7 cellular contexts compared by ENCODE assay signal in the genomic region with DNA sequence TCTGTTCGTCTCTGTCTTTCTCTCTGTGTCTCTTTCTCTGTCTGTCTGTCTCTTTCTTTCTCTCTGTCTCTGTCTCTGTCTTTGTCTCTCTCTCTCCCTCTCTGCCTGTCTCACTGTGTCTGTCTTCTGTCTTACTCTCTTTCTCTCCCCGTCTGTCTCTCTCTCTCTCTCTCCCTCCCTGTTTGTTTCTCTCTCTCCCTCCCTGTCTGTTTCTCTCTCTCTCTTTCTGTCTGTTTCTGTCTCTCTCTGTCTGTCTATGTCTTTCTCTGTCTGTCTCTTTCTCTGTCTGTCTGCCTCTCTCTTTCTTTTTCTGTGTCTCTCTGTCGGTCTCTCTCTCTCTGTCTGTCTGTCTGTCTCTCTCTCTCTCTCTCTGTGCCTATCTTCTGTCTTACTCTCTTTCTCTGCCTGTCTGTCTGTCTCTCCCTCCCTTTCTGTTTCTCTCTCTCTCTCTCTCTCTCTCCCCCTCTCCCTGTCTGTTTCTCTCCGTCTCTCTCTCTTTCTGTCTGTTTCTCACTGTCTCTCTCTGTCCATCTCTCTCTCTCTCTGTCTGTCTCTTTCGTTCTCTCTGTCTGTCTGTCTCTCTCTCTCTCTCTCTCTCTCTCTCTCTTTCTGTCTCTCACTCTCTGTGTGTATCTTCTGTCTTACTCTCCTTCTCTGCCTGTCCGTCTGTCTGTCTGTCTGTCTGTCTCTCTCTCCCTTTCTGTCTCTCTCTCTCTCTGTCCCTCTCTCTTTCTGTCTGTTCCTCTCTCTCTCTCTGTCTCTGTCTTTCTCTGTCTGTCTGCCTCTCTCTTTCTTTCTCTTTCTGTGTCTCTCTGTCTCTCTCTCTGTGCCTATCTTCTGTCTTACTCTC.
A peak's percentile ranks its signal among the peaks of the same experiment; 100 is the strongest.
DNase-seq lines count a peak whose midpoint lies in the region; ATAC-seq and TF ChIP-seq lines count a peak whose summit lies in the region.
"Not testable (repeated sequence)": the region's sequence is repeated elsewhere in the genome, so short reads cannot be mapped to it uniquely, and the experiment has no call there.

No MANE protein-coding gene starts in this region.

- DNase-seq in activated CD8-positive, alpha-beta T cell treated with anti-CD3 and anti-CD28 coated beads, Interleukin-2, amount 10 ng/mL, durations not matched to agents 7 days and 5 days; Right ventricle myocardium superior; natural killer cell: not testable (repeated sequence)

- not testable (repeated sequence) for H3K4me1 Mint-ChIP-seq in activated CD8-positive, alpha-beta T cell treated with anti-CD3 and anti-CD28 coated beads, Interleukin-2, amount 10 ng/mL, durations not matched to agents 7 days and 5 days (ENCODE audit: low read depth); natural killer cell

- H3K27me3 Mint-ChIP-seq in activated CD8-positive, alpha-beta T cell treated with anti-CD3 and anti-CD28 coated beads, Interleukin-2, amount 10 ng/mL, durations not matched to agents 7 days and 5 days (ENCODE audit: low read depth); natural killer cell (ENCODE audit: low read depth in 2 of 2): not testable (repeated sequence)

- H3K36me3 Mint-ChIP-seq in activated CD8-positive, alpha-beta T cell treated with anti-CD3 and anti-CD28 coated beads, Interleukin-2, amount 10 ng/mL, durations not matched to agents 7 days and 5 days (ENCODE audit: low read depth); natural killer cell: not testable (repeated sequence)

- ATAC-seq in GM18861 (IDR thresholded peaks at IDR 0.05; ENCODE audit: unreplicated experiment): peak; percentile 45
- ATAC-seq in GM21737 (IDR thresholded peaks at IDR 0.05; ENCODE audit: unreplicated experiment): peak; percentile 46
- ATAC-seq in HG02970 (IDR thresholded peaks at IDR 0.05; ENCODE audit: low FRiP score, unreplicated experiment): peak; percentile 55
- ATAC-seq in HG03460 (IDR thresholded peaks at IDR 0.05; ENCODE audit: unreplicated experiment): peak; percentile 46
- ATAC-seq in activated CD8-positive, alpha-beta T cell treated with anti-CD3 and anti-CD28 coated beads, Interleukin-2, amount 10 ng/mL, durations not matched to agents 7 days and 5 days: peak; percentile 68
- peak; percentile 80 for ATAC-seq in Right ventricle myocardium superior (ENCODE audit: poor library complexity)
- peak in 2 of 3 donors; percentile 50 to 75 for ATAC-seq in natural killer cell

- not testable (repeated sequence) for H3K4me3 Mint-ChIP-seq in activated CD8-positive, alpha-beta T cell treated with anti-CD3 and anti-CD28 coated beads, Interleukin-2, amount 10 ng/mL, durations not matched to agents 7 days and 5 days; natural killer cell

- POLR2A ChIA-PET in activated CD8-positive, alpha-beta T cell treated with anti-CD3 and anti-CD28 coated beads, Interleukin-2, amount 10 ng/mL, durations not matched to agents 7 days and 5 days (lab: Charles Lee): not testable (repeated sequence)

- CTCF ChIA-PET in activated CD8-positive, alpha-beta T cell treated with anti-CD3 and anti-CD28 coated beads, Interleukin-2, amount 10 ng/mL, durations not matched to agents 7 days and 5 days (lab: Charles Lee): not testable (repeated sequence)

- H3K9me3 Mint-ChIP-seq in activated CD8-positive, alpha-beta T cell treated with anti-CD3 and anti-CD28 coated beads, Interleukin-2, amount 10 ng/mL, durations not matched to agents 7 days and 5 days (ENCODE audit: insufficient read depth); natural killer cell: not testable (repeated sequence)

- TF ChIP-seq CTCF in natural killer cell (IDR thresholded peaks at IDR 0.05): not testable (repeated sequence)

- not testable (repeated sequence) for H3K27ac Mint-ChIP-seq in activated CD8-positive, alpha-beta T cell treated with anti-CD3 and anti-CD28 coated beads, Interleukin-2, amount 10 ng/mL, durations not matched to agents 7 days and 5 days; natural killer cell

- intact Hi-C loops in Right ventricle myocardium superior (cut with DNase I); natural killer cell (cut with micrococcal nuclease): not testable (repeated sequence)
